In genomic region chr20:17992847-17993508, GRCh38 we compare ENCODE assay signal across 14 cellular contexts. TPM values are rescaled to one million over a fixed set of nuclear protein-coding genes. Genes with fewer than 3 reads are reported as not detected.
DNase-seq lines count a peak whose midpoint lies in the region; ATAC-seq and TF ChIP-seq lines count a peak whose summit lies in the region.
"Had no signal": no experiment of that assay in that cellular context is flagged by ENCODE, and none has a peak within 500 bp of the region (broad histone marks: within the 10 kb centered on the region; RNA-seq: fewer than 3 reads in every experiment).

No MANE protein-coding gene starts in this region.

- H3K36me3 ChIP-seq in gastrocnemius medialis = peaks cover 0 to 19% of the 10 kb centered on the region in 2 donors
- H3K36me3 ChIP-seq in BE2C = peaks cover 16% of the 10 kb centered on the region

- H3K27me3 ChIP-seq in gastrocnemius medialis (no peaks in the 10 kb centered on the region), BE2C (no peaks in the 10 kb centered on the region)
- H3K27me3 ChIP-seq: gastroesophageal sphincter had no signal

- H3K27ac Mint-ChIP-seq in activated T-cell treated with anti-CD3 and anti-CD28 coated beads, Interleukin-2, amount 50 U/mL, for 72 hours = peak overlapping the region; percentile 68
- peak overlapping the region; percentile 94 for H3K27ac Mint-ChIP-seq in activated T-helper 2 cell treated with anti-CD3 and anti-CD28 coated beads, Interferon-gamma antibody, Interleukin-2, Interleukin-4, amounts not matched to agents 10 μg/mL and 5 μg/mL and 100 μg/mL, durations not matched to agents 14 hours and 24 hours and 36 hours
- H3K27ac Mint-ChIP-seq: dendritic cell treated with granulocyte-macrophage colony-stimulating factor and Interleukin-4, amounts not matched to agents 40 ng/mL and 50 ng/mL, for 4 days had no signal

- DNase-seq in activated T-cell treated with anti-CD3 and anti-CD28 coated beads, Interleukin-2, amount 50 U/mL, for 72 hours = no peak
- no peak for DNase-seq in activated T-cell treated with anti-CD3 and anti-CD28 coated beads, Interleukin-2, amount 50 U/mL, for 48 hours
- DNase-seq in NCI-H2196 treated with DMSO at 0.1 percent for 48 hours (lab: John Stamatoyannopoulos, UW; ENCODE audit: unreplicated experiment) (peak; percentile 17), gastrocnemius medialis (no peak), BE2C (no peak), occipital lobe (lab: John Stamatoyannopoulos, UW) (no peak), DMS 273 (lab: John Stamatoyannopoulos, UW; ENCODE audit: unreplicated experiment) (no peak)
- no peak for DNase-seq in activated T-helper 2 cell treated with anti-CD3 and anti-CD28 coated beads, Interferon-gamma antibody, Interleukin-2, Interleukin-4, amounts not matched to agents 10 μg/mL and 5 μg/mL and 100 μg/mL, durations not matched to agents 14 hours and 24 hours and 36 hours (ENCODE audit: low spot score)
- DNase-seq: ACHN, activated gamma-delta T cell treated with Interleukin-2 at 50 U/mL for 16 hours, DMS79 treated with DMSO at 0.1 percent for 48 hours, NCI-H2171 had no signal

- peaks cover 33% of the 10 kb centered on the region for H3K4me1 Mint-ChIP-seq in activated T-cell treated with anti-CD3 and anti-CD28 coated beads, Interleukin-2, amount 50 U/mL, for 72 hours (ENCODE audit: low read depth)
- H3K4me1 Mint-ChIP-seq in activated T-helper 2 cell treated with anti-CD3 and anti-CD28 coated beads, Interferon-gamma antibody, Interleukin-2, Interleukin-4, amounts not matched to agents 10 μg/mL and 5 μg/mL and 100 μg/mL, durations not matched to agents 14 hours and 24 hours and 36 hours (ENCODE audit: low read depth) = peaks cover 42% of the 10 kb centered on the region

- H3K27me3 Mint-ChIP-seq in activated T-cell treated with anti-CD3 and anti-CD28 coated beads, Interleukin-2, amount 50 U/mL, for 72 hours (ENCODE audit: low read depth) = peaks cover 5% of the 10 kb centered on the region
- no peaks in the 10 kb centered on the region for H3K27me3 Mint-ChIP-seq in activated T-helper 2 cell treated with anti-CD3 and anti-CD28 coated beads, Interferon-gamma antibody, Interleukin-2, Interleukin-4, amounts not matched to agents 10 μg/mL and 5 μg/mL and 100 μg/mL, durations not matched to agents 14 hours and 24 hours and 36 hours (ENCODE audit: low read depth)
- H3K27me3 Mint-ChIP-seq: dendritic cell treated with granulocyte-macrophage colony-stimulating factor and Interleukin-4, amounts not matched to agents 40 ng/mL and 50 ng/mL, for 4 days had no signal

- H3K27ac ChIP-seq in gastrocnemius medialis = peak overlapping the region in 1 of 4 donors; percentile 1
- H3K27ac ChIP-seq: gastroesophageal sphincter had no signal

- H3K9me3 Mint-ChIP-seq in activated T-cell treated with anti-CD3 and anti-CD28 coated beads, Interleukin-2, amount 50 U/mL, for 72 hours = no peaks in the 10 kb centered on the region
- H3K9me3 Mint-ChIP-seq in activated T-helper 2 cell treated with anti-CD3 and anti-CD28 coated beads, Interferon-gamma antibody, Interleukin-2, Interleukin-4, amounts not matched to agents 10 μg/mL and 5 μg/mL and 100 μg/mL, durations not matched to agents 14 hours and 24 hours and 36 hours = no peaks in the 10 kb centered on the region
- H3K9me3 Mint-ChIP-seq: dendritic cell treated with granulocyte-macrophage colony-stimulating factor and Interleukin-4, amounts not matched to agents 40 ng/mL and 50 ng/mL, for 4 days had no signal

- intact Hi-C loops in activated T-helper 2 cell treated with anti-CD3 and anti-CD28 coated beads, Interferon-gamma antibody, Interleukin-2, Interleukin-4, amounts not matched to agents 10 μg/mL and 5 μg/mL and 100 μg/mL, durations not matched to agents 14 hours and 24 hours and 36 hours (cut with micrococcal nuclease) = loop anchor here (1.0 to 10.0 kb wide), 11 partner anchors 25 to 488 kb away; partner anchors contain the start of genes BFSP1, RRBP1 and SNX5
- intact Hi-C loops in gastrocnemius medialis (cut with DNase I; ENCODE audit: low total_unique reads) = no loop called here

- TF ChIP-seq POLR2A in gastrocnemius medialis (IDR thresholded peaks at IDR 0.05) = no peak

- in situ Hi-C loops in gastrocnemius medialis (cut with MboI; ENCODE audit: low sequenced_read_pairs in 4 of 4) = no loop called here

- TF ChIP-seq CTCF in gastrocnemius medialis (IDR thresholded peaks at IDR 0.05 in 4 of 5, conservative IDR thresholded peaks at IDR 0.05 in 1 of 5) (no peak), BE2C (IDR thresholded peaks at IDR 0.05; ENCODE audit: low read depth, low read length) (no peak)

- H3K4me1 ChIP-seq in gastrocnemius medialis (peaks cover 0 to 4% of the 10 kb centered on the region in 2 donors), BE2C (no peaks in the 10 kb centered on the region)

- H3K4me3 Mint-ChIP-seq in activated T-cell treated with anti-CD3 and anti-CD28 coated beads, Interleukin-2, amount 50 U/mL, for 72 hours = peak overlapping the region; percentile 73 to 77
- peak overlapping the region; percentile 40 for H3K4me3 Mint-ChIP-seq in activated T-helper 2 cell treated with anti-CD3 and anti-CD28 coated beads, Interferon-gamma antibody, Interleukin-2, Interleukin-4, amounts not matched to agents 10 μg/mL and 5 μg/mL and 100 μg/mL, durations not matched to agents 14 hours and 24 hours and 36 hours (ENCODE audit: low read depth)
- H3K4me3 Mint-ChIP-seq: dendritic cell treated with granulocyte-macrophage colony-stimulating factor and Interleukin-4, amounts not matched to agents 40 ng/mL and 50 ng/mL, for 4 days had no signal

- peak; percentile 16 to 42 for ATAC-seq in activated T-cell treated with anti-CD3 and anti-CD28 coated beads, Interleukin-2, amount 50 U/mL, for 72 hours (replicated peaks in 1 of 2)
- peak; percentile 31 to 66 for ATAC-seq in gastrocnemius medialis
- ATAC-seq: gastroesophageal sphincter had no signal

- peaks cover 0 to 4% of the 10 kb centered on the region in 2 donors for H3K36me3 Mint-ChIP-seq in activated T-cell treated with anti-CD3 and anti-CD28 coated beads, Interleukin-2, amount 50 U/mL, for 72 hours (ENCODE audit: insufficient read depth in 2 of 2)
- H3K36me3 Mint-ChIP-seq in activated T-helper 2 cell treated with anti-CD3 and anti-CD28 coated beads, Interferon-gamma antibody, Interleukin-2, Interleukin-4, amounts not matched to agents 10 μg/mL and 5 μg/mL and 100 μg/mL, durations not matched to agents 14 hours and 24 hours and 36 hours (ENCODE audit: low read depth) = peaks cover 25% of the 10 kb centered on the region

- no peaks in the 10 kb centered on the region for H3K9me3 ChIP-seq in gastrocnemius medialis
- H3K9me3 ChIP-seq in BE2C = no peaks in the 10 kb centered on the region
- H3K9me3 ChIP-seq: gastroesophageal sphincter had no signal

- H3K4me3 ChIP-seq in gastrocnemius medialis = no peak overlapping the region
- H3K4me3 ChIP-seq in BE2C (ENCODE audit: low read depth, low read length) = no peak overlapping the region
- H3K4me3 ChIP-seq: gastroesophageal sphincter had no signal

RNA-seq across cellular contexts. Expression of gene MGME1, which starts 24.2 kb away (rescaled TPM):
- 10 to 100 TPM; 41.1 to 47.0 TPM for total RNA-seq in activated T-cell treated with anti-CD3 and anti-CD28 coated beads, Interleukin-2, amount 50 U/mL, for 72 hours
- 30.0 and 33.0 TPM in 2 replicates for total RNA-seq in activated T-helper 2 cell treated with anti-CD3 and anti-CD28 coated beads, Interferon-gamma antibody, Interleukin-2, Interleukin-4, amounts not matched to agents 10 μg/mL and 5 μg/mL and 100 μg/mL, durations not matched to agents 14 hours and 24 hours and 36 hours
- total RNA-seq in gastrocnemius medialis (1 to 10 TPM; 5.2 to 9.1 (median 7.2) TPM), occipital lobe (8.4 TPM)
- polyA plus RNA-seq in BE2C (2012; ENCODE audit: insufficient read depth, insufficient read length, low read depth) = 22.4 TPM

RNA-seq across cellular contexts. Expression of gene SNX5, which starts 24.4 kb away (rescaled TPM):
- 100 to 1,000 TPM; 207 to 208 TPM for total RNA-seq in activated T-cell treated with anti-CD3 and anti-CD28 coated beads, Interleukin-2, amount 50 U/mL, for 72 hours
- total RNA-seq in activated T-helper 2 cell treated with anti-CD3 and anti-CD28 coated beads, Interferon-gamma antibody, Interleukin-2, Interleukin-4, amounts not matched to agents 10 μg/mL and 5 μg/mL and 100 μg/mL, durations not matched to agents 14 hours and 24 hours and 36 hours = 225 and 231 TPM in 2 replicates
- total RNA-seq in gastrocnemius medialis = 10 to 100 TPM; 49.8 to 88.8 (median 60.9) TPM
- polyA plus RNA-seq in BE2C (2012; ENCODE audit: insufficient read depth, insufficient read length, low read depth) = 68.1 TPM
- 60.4 TPM for total RNA-seq in occipital lobe
